In genomic region chr5:135398855-135399837, GRCh38 we compare ENCODE assay signal across 8 cellular contexts. TPM values are rescaled to one million over a fixed set of nuclear protein-coding genes. Genes with fewer than 3 reads are reported as not detected.
DNase-seq lines count a peak whose midpoint lies in the region; ATAC-seq and TF ChIP-seq lines count a peak whose summit lies in the region.

Gene MACROH2A1, minus strand, starts transcription at chr5:135399231. Its CDS starts 10,138 bp downstream, at chr5:135389093.

- H3K4me1 ChIP-seq in A673 (ENCODE audit: insufficient read depth, low read length, poor library complexity, severe bottlenecking), result peaks cover 23% of the 10 kb centered on the region

- intact Hi-C loops in A673 (cut with micrococcal nuclease; ENCODE audit: unreplicated experiment), result no loop called here

- no TSS peak for BruUV-seq in A673 (replicated peaks; lab: Mats Ljungman, UMichigan)

- no peaks in the 10 kb centered on the region for H3K27me3 Mint-ChIP-seq in chondrocyte (ENCODE audit: low read depth)

- H3K4me3 Mint-ChIP-seq in chondrocyte (ENCODE audit: unreplicated experiment), result peak within 1 kb of the TSS; percentile 82

- CTCF ChIA-PET in A673 (lab: Charles Lee), result no interaction called here

- no peaks in the 10 kb centered on the region for H3K9me3 ChIP-seq in A673 (ENCODE audit: low read depth, low read length, poor library complexity, severe bottlenecking)

- H3K36me3 ChIP-seq in A673 (ENCODE audit: insufficient read depth, low read length, poor library complexity, severe bottlenecking), result no peaks in the 10 kb centered on the region

- ATAC-seq in GM18519 (IDR thresholded peaks at IDR 0.05; ENCODE audit: low FRiP score, unreplicated experiment) (peak; percentile 79), HG03039 (IDR thresholded peaks at IDR 0.05; ENCODE audit: unreplicated experiment) (peak; percentile 85)

- peaks cover 51% of the 10 kb centered on the region for H3K4me1 Mint-ChIP-seq in chondrocyte (ENCODE audit: low read depth)

- peak within 1 kb of the TSS; percentile 89 for H3K27ac Mint-ChIP-seq in chondrocyte (ENCODE audit: unreplicated experiment)

- DNase-seq in A673 (ENCODE audit: low spot score), result peak; percentile 89
- DNase-seq in NCI-H226, result peak; percentile 87
- peak; percentile 70 for DNase-seq in activated CD4-positive, alpha-beta T cell treated with anti-CD3 and anti-CD28 coated beads for 24 hours (ENCODE audit: low read depth in 2 of 2)
- no peak for DNase-seq in chondrocyte (ENCODE audit: low spot score)
- DNase-seq in kidney tubule cell (ENCODE audit: low spot score), result peak; percentile 87
- DNase-seq in stimulated activated CD4-positive, alpha-beta T cell treated with anti-CD3 and anti-CD28 coated beads, Interleukin-1b, Interleukin-23, amount 100 ng/mL, for 24 hours (ENCODE audit: low read depth in 4 of 4, low spot score in 1 of 4), result peak; percentile 54 to 78 (median 64)

- peak within 1 kb of the TSS; percentile 94 for H3K27ac ChIP-seq in A673 (ENCODE audit: low read depth, low read length, poor library complexity, severe bottlenecking)

- H3K4me3 ChIP-seq in A673 (ENCODE audit: low read depth, low read length, poor library complexity, severe bottlenecking), result peak within 1 kb of the TSS; percentile 98

- no peaks in the 10 kb centered on the region for H3K36me3 Mint-ChIP-seq in chondrocyte (ENCODE audit: low read depth)

- no peaks in the 10 kb centered on the region for H3K27me3 ChIP-seq in A673 (replicated peaks; ENCODE audit: insufficient read depth, low read depth, low read length, poor library complexity)

- POLR2A ChIA-PET in A673 (lab: Charles Lee; ENCODE audit: low non-redundant PET), result interaction anchor here (0.8 kb wide), 1 partner anchor 634 kb away, joined by 3 read pairs; no protein-coding TSS in a partner anchor

- no peaks in the 10 kb centered on the region for H3K9me3 Mint-ChIP-seq in chondrocyte (ENCODE audit: low read depth)

- TF ChIP-seq CTCF in A673 (conservative IDR thresholded peaks at IDR 0.05; ENCODE audit: low read depth, low read length) (no peak), chondrocyte (IDR thresholded peaks at IDR 0.05) (peak; percentile 23)

RNA-seq across cellular contexts. Expression of gene MACROH2A1, which starts in this region (rescaled TPM):
- total RNA-seq in A673 (2021), result 259 and 264 TPM in 2 replicates
- total RNA-seq in chondrocyte, result 100 to 142 TPM (median 102 TPM) in 3 replicates
